ENCODE assay signal across 17 cellular contexts in the genomic region with DNA sequence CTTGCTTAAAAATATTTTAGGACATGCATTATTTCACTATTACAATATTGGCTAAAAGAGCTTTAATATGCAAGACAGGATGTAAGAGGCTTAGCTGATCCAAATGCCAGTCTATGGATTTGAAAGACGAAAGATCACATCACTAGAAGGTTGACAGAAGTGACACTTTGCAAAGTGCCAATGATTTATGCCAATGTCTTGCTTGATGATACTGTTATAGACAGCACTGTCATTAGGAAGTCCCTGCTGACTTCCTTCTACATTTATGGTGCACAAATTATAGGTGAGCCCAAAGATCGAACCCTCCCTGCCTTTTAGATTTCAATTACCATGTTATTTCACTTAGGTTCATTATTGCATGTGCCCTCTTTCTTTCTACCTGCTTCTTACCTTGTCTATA.
"Had no signal": no experiment of that assay in that cellular context is flagged by ENCODE, and none has a peak within 500 bp of the region (broad histone marks: within the 10 kb centered on the region; RNA-seq: fewer than 3 reads in every experiment).

No MANE protein-coding gene starts in this region.

- H3K79me2 ChIP-seq: parathyroid adenoma had no signal

- H3K27ac ChIP-seq: esophagus muscularis mucosa, gastrocnemius medialis, parathyroid adenoma, thoracic aorta, vagina had no signal

- H2AFZ ChIP-seq: parathyroid adenoma had no signal

- H3K27me3 ChIP-seq: esophagus muscularis mucosa, gastrocnemius medialis, vagina had no signal

- FAIRE-seq: astrocyte, colon had no signal

- DNase-seq: activated CD4-positive, alpha-beta T cell treated with anti-CD3 and anti-CD28 coated beads for 1 hour; activated naive CD4-positive, alpha-beta T cell treated with Interleukin-2 at 50 U/mL for 16 hours; activated naive CD8-positive, alpha-beta T cell treated with anti-CD3 and anti-CD28 coated beads for 36 hours; activated T-cell treated with anti-CD3 and anti-CD28 coated beads, Interleukin-2, amount 50 U/mL, for 24 hours; gastrocnemius medialis; head of caudate nucleus; hypothalamus; nucleus accumbens; right cardiac atrium; stimulated activated CD4-positive, alpha-beta T cell treated with anti-CD3 and anti-CD28 coated beads, Interleukin-4, amount 100 ng/mL, for 24 hours; stimulated activated naive CD4-positive, alpha-beta T cell treated with Interleukin-2 at 50 U/mL for 16 hours had no signal

- H3K4me1 ChIP-seq: esophagus muscularis mucosa, gastrocnemius medialis, parathyroid adenoma, vagina had no signal

- H3K9me3 ChIP-seq: esophagus muscularis mucosa, gastrocnemius medialis, thoracic aorta, vagina had no signal

- H3K9ac ChIP-seq: parathyroid adenoma had no signal

- H3K36me3 ChIP-seq: esophagus muscularis mucosa, gastrocnemius medialis, thoracic aorta, vagina had no signal

- H3K4me3 ChIP-seq: esophagus muscularis mucosa, gastrocnemius medialis, thoracic aorta, vagina had no signal

- ATAC-seq: gastrocnemius medialis, right cardiac atrium had no signal
